32 cellular contexts compared by ENCODE assay signal in genomic region chr10:121864653-121865052, GRCh38.
"Had no signal": no experiment of that assay in that cellular context is flagged by ENCODE, and none has a peak within 500 bp of the region (broad histone marks: within the 10 kb centered on the region; RNA-seq: fewer than 3 reads in every experiment).

No MANE protein-coding gene starts in this region.

- H3K27me3 Mint-ChIP-seq: activated CD4-positive, alpha-beta memory T cell treated with anti-CD3 and anti-CD28 coated beads for 36 hours; activated CD4-positive, alpha-beta T cell treated with anti-CD3 and anti-CD28 coated beads for 36 hours; activated CD4-positive, alpha-beta T cell treated with anti-CD3 and anti-CD28 coated beads, Interleukin-2, amount 10 ng/mL, durations not matched to agents 24 days and 14 days; activated CD8-positive, alpha-beta memory T cell treated with anti-CD3 and anti-CD28 coated beads, Interleukin-2, amount 10 ng/mL, durations not matched to agents 7 days and 5 days; activated naive CD4-positive, alpha-beta T cell treated with anti-CD3 and anti-CD28 coated beads, Interleukin-2, amount 10 ng/mL, durations not matched to agents 7 days and 5 days; activated naive CD8-positive, alpha-beta T cell treated with anti-CD3 and anti-CD28 coated beads, Interleukin-2, amount 10 ng/mL, durations not matched to agents 7 days and 5 days; central memory CD8-positive, alpha-beta T cell; dendritic cell treated with granulocyte-macrophage colony-stimulating factor and Interleukin-4, amounts not matched to agents 40 ng/mL and 50 ng/mL, for 4 days had no signal

- H3K27ac ChIP-seq: brain microvascular endothelial cell, coronary artery, dorsolateral prefrontal cortex, foreskin keratinocyte, gastrocnemius medialis, heart left ventricle had no signal

- H3K27me3 ChIP-seq: brain microvascular endothelial cell, dorsolateral prefrontal cortex, foreskin keratinocyte, gastrocnemius medialis, heart left ventricle had no signal

- H3K9me3 Mint-ChIP-seq: activated CD4-positive, alpha-beta memory T cell treated with anti-CD3 and anti-CD28 coated beads for 36 hours; activated CD4-positive, alpha-beta T cell treated with anti-CD3 and anti-CD28 coated beads, Interleukin-2, amount 10 ng/mL, durations not matched to agents 24 days and 14 days; activated naive CD4-positive, alpha-beta T cell treated with anti-CD3 and anti-CD28 coated beads, Interleukin-2, amount 10 ng/mL, durations not matched to agents 7 days and 5 days; activated naive CD4-positive, alpha-beta T cell treated with anti-CD3 and anti-CD28 coated beads, Interleukin-2, amount 50 U/mL, for 72 hours; activated T-helper 1 cell treated with anti-CD3 and anti-CD28 coated beads, Interleukin-12 subunit alpha, Interleukin-12 subunit beta, Interleukin-2, Interleukin-4 antibody, amounts not matched to agents 30 ng/mL and 10 ng/mL and 1 ng/mL, durations not matched to agents 14 hours and 24 hours and 36 hours; central memory CD8-positive, alpha-beta T cell; dendritic cell treated with granulocyte-macrophage colony-stimulating factor and Interleukin-4, amounts not matched to agents 40 ng/mL and 50 ng/mL, for 4 days had no signal

- H3K4me1 ChIP-seq: foreskin keratinocyte, gastrocnemius medialis had no signal

- FAIRE-seq: astrocyte, bronchial epithelial cell had no signal

- H3K4me1 Mint-ChIP-seq: activated CD4-positive, alpha-beta T cell treated with anti-CD3 and anti-CD28 coated beads for 36 hours; activated CD4-positive, alpha-beta T cell treated with anti-CD3 and anti-CD28 coated beads, Interleukin-2, amount 10 ng/mL, durations not matched to agents 24 days and 14 days; activated naive CD4-positive, alpha-beta T cell treated with anti-CD3 and anti-CD28 coated beads, Interleukin-2, amount 10 ng/mL, durations not matched to agents 7 days and 5 days had no signal

- H3K4me3 Mint-ChIP-seq: activated CD4-positive, alpha-beta memory T cell treated with anti-CD3 and anti-CD28 coated beads for 36 hours; activated CD4-positive, alpha-beta T cell treated with anti-CD3 and anti-CD28 coated beads for 36 hours; activated CD4-positive, alpha-beta T cell treated with anti-CD3 and anti-CD28 coated beads, Interleukin-2, amount 10 ng/mL, durations not matched to agents 24 days and 14 days; activated CD8-positive, alpha-beta memory T cell treated with anti-CD3 and anti-CD28 coated beads, Interleukin-2, amount 10 ng/mL, durations not matched to agents 7 days and 5 days; activated CD8-positive, alpha-beta T cell treated with anti-CD3 and anti-CD28 coated beads, Interleukin-2, amount 10 ng/mL, durations not matched to agents 7 days and 5 days; activated naive CD4-positive, alpha-beta T cell treated with anti-CD3 and anti-CD28 coated beads, Interleukin-2, amount 10 ng/mL, durations not matched to agents 7 days and 5 days; activated naive CD8-positive, alpha-beta T cell treated with anti-CD3 and anti-CD28 coated beads, Interleukin-2, amount 10 ng/mL, durations not matched to agents 7 days and 5 days; activated T-helper 1 cell treated with anti-CD3 and anti-CD28 coated beads, Interleukin-12 subunit alpha, Interleukin-12 subunit beta, Interleukin-2, Interleukin-4 antibody, amounts not matched to agents 30 ng/mL and 10 ng/mL and 1 ng/mL, durations not matched to agents 14 hours and 24 hours and 36 hours; central memory CD8-positive, alpha-beta T cell; dendritic cell treated with granulocyte-macrophage colony-stimulating factor and Interleukin-4, amounts not matched to agents 40 ng/mL and 50 ng/mL, for 4 days; endodermal cell had no signal

- H3K9me3 ChIP-seq: gastrocnemius medialis, heart left ventricle had no signal

- ATAC-seq: activated CD4-positive, alpha-beta T cell treated with anti-CD3 and anti-CD28 coated beads for 36 hours; activated CD8-positive, alpha-beta memory T cell treated with anti-CD3 and anti-CD28 coated beads, Interleukin-2, amount 10 ng/mL, durations not matched to agents 7 days and 5 days; activated CD8-positive, alpha-beta T cell treated with anti-CD3 and anti-CD28 coated beads, Interleukin-2, amount 10 ng/mL, durations not matched to agents 7 days and 5 days; activated naive CD4-positive, alpha-beta T cell treated with anti-CD3 and anti-CD28 coated beads, Interleukin-2, amount 50 U/mL, for 72 hours; esophagus mucosa; foreskin keratinocyte; gastrocnemius medialis; heart left ventricle had no signal

- H3K27ac Mint-ChIP-seq: activated CD4-positive, alpha-beta memory T cell treated with anti-CD3 and anti-CD28 coated beads for 36 hours; activated CD4-positive, alpha-beta T cell treated with anti-CD3 and anti-CD28 coated beads for 36 hours; activated CD4-positive, alpha-beta T cell treated with anti-CD3 and anti-CD28 coated beads, Interleukin-2, amount 10 ng/mL, durations not matched to agents 24 days and 14 days; activated CD8-positive, alpha-beta memory T cell treated with anti-CD3 and anti-CD28 coated beads, Interleukin-2, amount 10 ng/mL, durations not matched to agents 7 days and 5 days; activated CD8-positive, alpha-beta T cell treated with anti-CD3 and anti-CD28 coated beads, Interleukin-2, amount 10 ng/mL, durations not matched to agents 7 days and 5 days; activated naive CD4-positive, alpha-beta T cell treated with anti-CD3 and anti-CD28 coated beads, Interleukin-2, amount 10 ng/mL, durations not matched to agents 7 days and 5 days; activated naive CD8-positive, alpha-beta T cell treated with anti-CD3 and anti-CD28 coated beads, Interleukin-2, amount 10 ng/mL, durations not matched to agents 7 days and 5 days; activated T-helper 1 cell treated with anti-CD3 and anti-CD28 coated beads, Interleukin-12 subunit alpha, Interleukin-12 subunit beta, Interleukin-2, Interleukin-4 antibody, amounts not matched to agents 30 ng/mL and 10 ng/mL and 1 ng/mL, durations not matched to agents 14 hours and 24 hours and 36 hours; dendritic cell treated with granulocyte-macrophage colony-stimulating factor and Interleukin-4, amounts not matched to agents 40 ng/mL and 50 ng/mL, for 4 days; endodermal cell had no signal

- DNase-seq: activated CD4-positive, alpha-beta memory T cell treated with anti-CD3 and anti-CD28 coated beads for 36 hours; activated CD4-positive, alpha-beta T cell treated with anti-CD3 and anti-CD28 coated beads for 36 hours; activated CD4-positive, alpha-beta T cell treated with anti-CD3 and anti-CD28 coated beads, Interleukin-2, amount 10 ng/mL, durations not matched to agents 24 days and 14 days; activated CD4-positive, CD25-positive, alpha-beta regulatory T cell; activated CD4-positive, CD25-positive, alpha-beta regulatory T cell treated with anti-CD3 and anti-CD28 coated beads, Interleukin-2, amount 50 U/mL, for 72 hours; activated CD8-positive, alpha-beta memory T cell treated with anti-CD3 and anti-CD28 coated beads, Interleukin-2, amount 10 ng/mL, durations not matched to agents 7 days and 5 days; activated CD8-positive, alpha-beta memory T cell treated with anti-CD3 and anti-CD28 coated beads, Interleukin-2, amount 50 U/mL, for 4 hours; activated CD8-positive, alpha-beta T cell treated with anti-CD3 and anti-CD28 coated beads, Interleukin-2, amount 10 ng/mL, durations not matched to agents 7 days and 5 days; activated gamma-delta T cell; activated naive CD4-positive, alpha-beta T cell; activated naive CD4-positive, alpha-beta T cell treated with anti-CD3 and anti-CD28 coated beads, Interleukin-2, amount 10 ng/mL, durations not matched to agents 7 days and 5 days; activated naive CD8-positive, alpha-beta T cell treated with anti-CD3 and anti-CD28 coated beads, Interleukin-2, amount 10 ng/mL, durations not matched to agents 7 days and 5 days; activated T-cell treated with anti-CD3 and anti-CD28 coated beads, Interleukin-2, amount 50 U/mL, for 1 hour; activated T-cell treated with anti-CD3 and anti-CD28 coated beads, Interleukin-2, amount 50 U/mL, for 48 hours; anterior cingulate cortex; brain microvascular endothelial cell; dorsolateral prefrontal cortex; effector memory CD4-positive, alpha-beta T cell; endodermal cell; foreskin keratinocyte; gastrocnemius medialis; glutamatergic neuron; heart left ventricle; T-helper 2 cell had no signal

- H3K4me3 ChIP-seq: coronary artery, dorsolateral prefrontal cortex, gastrocnemius medialis, heart left ventricle had no signal
